Comparison of ENCODE assay signal across 24 cellular contexts in genomic region chr16:76654421-76654820, GRCh38.
A peak's percentile ranks its signal among the peaks of the same experiment; 100 is the strongest.
DNase-seq lines count a peak whose midpoint lies in the region; TF ChIP-seq lines count a peak whose summit lies in the region.
"Had no signal": no experiment of that assay in that cellular context is flagged by ENCODE, and none has a peak within 500 bp of the region (broad histone marks: within the 10 kb centered on the region; RNA-seq: fewer than 3 reads in every experiment).

No MANE protein-coding gene starts in this region.

- H3K27ac Mint-ChIP-seq in glutamatergic neuron (ENCODE audit: unreplicated experiment) = peak overlapping the region; percentile 16
- H3K27ac Mint-ChIP-seq: CD14-positive monocyte; CD4-positive, alpha-beta memory T cell; CD4-positive, CD25-positive, alpha-beta regulatory T cell; CD8-positive, alpha-beta memory T cell had no signal

- no peak for TF ChIP-seq CTCF in glutamatergic neuron (IDR thresholded peaks at IDR 0.05; ENCODE audit: partially characterized antibody, unreplicated experiment)

- no peaks in the 10 kb centered on the region for H3K9me3 ChIP-seq in MG63
- H3K9me3 ChIP-seq: BE2C, BLaER1 had no signal

- H3K4me3 Mint-ChIP-seq in glutamatergic neuron (ENCODE audit: unreplicated experiment) = peak overlapping the region; percentile 8
- H3K4me3 Mint-ChIP-seq: CD14-positive monocyte; CD4-positive, alpha-beta memory T cell; CD4-positive, CD25-positive, alpha-beta regulatory T cell; CD8-positive, alpha-beta memory T cell had no signal

- H3K27me3 ChIP-seq in MG63 = no peaks in the 10 kb centered on the region
- H3K27me3 ChIP-seq: BE2C, BLaER1 had no signal

- no peaks in the 10 kb centered on the region for H3K36me3 Mint-ChIP-seq in glutamatergic neuron (ENCODE audit: unreplicated experiment)
- H3K36me3 Mint-ChIP-seq: CD14-positive monocyte; CD4-positive, alpha-beta memory T cell; CD4-positive, CD25-positive, alpha-beta regulatory T cell; CD8-positive, alpha-beta memory T cell had no signal

- peaks cover 2% of the 10 kb centered on the region for H3K9me3 Mint-ChIP-seq in glutamatergic neuron (ENCODE audit: unreplicated experiment)
- H3K9me3 Mint-ChIP-seq: CD14-positive monocyte had no signal

- DNase-seq in NCI-H2171 treated with DMSO at 0.1 percent for 48 hours (lab: John Stamatoyannopoulos, UW) (peak; percentile 35), NCI-H2171 (lab: John Stamatoyannopoulos, UW) (no peak), SK-N-DZ (ENCODE audit: low spot score) (peak; percentile 91), glutamatergic neuron (no peak), MG63 (no peak), UCSD-AML1 (lab: John Stamatoyannopoulos, UW; ENCODE audit: unreplicated experiment) (no peak)
- DNase-seq: 8988T; ACHN; BE2C; C1 segment of cervical spinal cord; CD4-positive, alpha-beta memory T cell; CD4-positive, CD25-positive, alpha-beta regulatory T cell; CD8-positive, alpha-beta memory T cell; COR-L47; DMS 273 treated with DMSO at 0.1 percent for 48 hours; DMS153; DMS53; DMS79; DND-41; EL; GDM1 had no signal

- peaks cover 14% of the 10 kb centered on the region for H3K4me1 Mint-ChIP-seq in glutamatergic neuron (ENCODE audit: low read depth, unreplicated experiment)
- H3K4me1 Mint-ChIP-seq: CD14-positive monocyte; CD4-positive, alpha-beta memory T cell; CD4-positive, CD25-positive, alpha-beta regulatory T cell; CD8-positive, alpha-beta memory T cell had no signal

- H3K4me3 ChIP-seq in MG63 = no peak overlapping the region
- H3K4me3 ChIP-seq: BLaER1, GM12878 had no signal

- H3K36me3 ChIP-seq in MG63 = no peaks in the 10 kb centered on the region
- H3K36me3 ChIP-seq: BE2C, BLaER1 had no signal

- peaks cover 5% of the 10 kb centered on the region for H3K27me3 Mint-ChIP-seq in glutamatergic neuron (ENCODE audit: unreplicated experiment)
- H3K27me3 Mint-ChIP-seq: CD4-positive, CD25-positive, alpha-beta regulatory T cell; CD8-positive, alpha-beta memory T cell had no signal

Comparison
In these comparisons a context has a peak if more than half of its experiments do, and no peak if none do; other contexts are left out.
1. DNase-seq: peak in NCI-H2171 treated with DMSO at 0.1 percent for 48 hours (single experiment) and SK-N-DZ (single experiment); none in NCI-H2171 (single experiment), glutamatergic neuron (single experiment), MG63 (single experiment) and UCSD-AML1 (single experiment).